In the genomic region with DNA sequence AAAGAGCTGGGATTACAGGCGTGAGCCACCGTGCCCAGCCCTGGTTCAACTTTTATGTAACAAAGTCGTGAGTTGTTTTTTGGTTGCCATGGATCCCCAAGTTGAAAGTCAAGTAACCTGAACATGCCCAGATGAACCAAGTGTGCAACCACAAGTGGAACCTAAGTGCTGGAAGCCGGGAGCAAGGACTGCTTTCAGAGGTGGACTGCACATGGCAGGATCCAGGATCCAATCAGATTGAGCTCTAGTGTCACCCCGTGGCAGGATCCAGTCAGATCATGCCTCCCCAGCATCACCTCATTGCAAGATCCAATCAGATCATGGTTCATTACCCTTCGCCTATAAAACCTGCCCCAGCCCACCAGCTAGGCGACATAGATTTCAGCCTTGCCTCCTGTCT, we compare ENCODE assay signal across 18 cellular contexts.
"Had no signal": no experiment of that assay in that cellular context is flagged by ENCODE, and none has a peak within 500 bp of the region (broad histone marks: within the 10 kb centered on the region; RNA-seq: fewer than 3 reads in every experiment).

No MANE protein-coding gene starts in this region.

- H3K36me3 ChIP-seq: adrenal gland, thoracic aorta, WERI-Rb-1 had no signal

- H3K4me3 Mint-ChIP-seq: activated CD8-positive, alpha-beta memory T cell treated with anti-CD3 and anti-CD28 coated beads, Interleukin-2, amount 10 ng/mL, durations not matched to agents 7 days and 5 days; activated T-cell treated with anti-CD3 and anti-CD28 coated beads, Interleukin-2, amount 50 U/mL, for 24 hours; natural killer cell treated with Interleukin-12 subunit alpha and Interleukin-12 subunit beta and Interleukin-15 and Interleukin-18, amount 100 ng/mL, for 72 hours; T-helper 17 cell had no signal

- DNase-seq: activated CD4-positive, alpha-beta T cell treated with anti-CD3 and anti-CD28 coated beads, Interleukin-2, amount 50 U/mL, for 48 hours; activated CD8-positive, alpha-beta memory T cell treated with anti-CD3 and anti-CD28 coated beads, Interleukin-2, amount 10 ng/mL, durations not matched to agents 7 days and 5 days; activated naive CD4-positive, alpha-beta T cell treated with anti-CD3 and anti-CD28 coated beads, Interleukin-2, amount 50 U/mL, for 16 hours; activated T-cell treated with anti-CD3 and anti-CD28 coated beads, Interleukin-2, amount 50 U/mL, for 24 hours; caudate nucleus; foreskin fibroblast; hypothalamus; kidney; left ventricle myocardium superior; mesenchymal stem cell; occipital lobe; psoas muscle; stimulated activated CD4-positive, alpha-beta T cell treated with anti-CD3 and anti-CD28 coated beads, Interleukin-2, amount 100 ng/mL, for 24 hours; T-helper 17 cell; WERI-Rb-1 had no signal

- H3K27ac Mint-ChIP-seq: activated CD8-positive, alpha-beta memory T cell treated with anti-CD3 and anti-CD28 coated beads, Interleukin-2, amount 10 ng/mL, durations not matched to agents 7 days and 5 days; activated T-cell treated with anti-CD3 and anti-CD28 coated beads, Interleukin-2, amount 50 U/mL, for 24 hours; T-helper 17 cell had no signal

- H3K27ac ChIP-seq: psoas muscle, thoracic aorta, WERI-Rb-1 had no signal

- H3K9me3 ChIP-seq: adrenal gland, psoas muscle, thoracic aorta had no signal

- H3K27me3 ChIP-seq: adrenal gland had no signal

- H3K4me3 ChIP-seq: adrenal gland, psoas muscle, thoracic aorta had no signal

- H3K9me3 Mint-ChIP-seq: activated T-cell treated with anti-CD3 and anti-CD28 coated beads, Interleukin-2, amount 50 U/mL, for 24 hours; natural killer cell treated with Interleukin-12 subunit alpha and Interleukin-12 subunit beta and Interleukin-15 and Interleukin-18, amount 100 ng/mL, for 72 hours had no signal

- H3K36me3 Mint-ChIP-seq: activated CD8-positive, alpha-beta memory T cell treated with anti-CD3 and anti-CD28 coated beads, Interleukin-2, amount 10 ng/mL, durations not matched to agents 7 days and 5 days; natural killer cell treated with Interleukin-12 subunit alpha and Interleukin-12 subunit beta and Interleukin-15 and Interleukin-18, amount 100 ng/mL, for 72 hours had no signal
